In genomic region chr1:64403331-64403730, GRCh38 we compare ENCODE assay signal across 21 cellular contexts.
A peak's percentile ranks its signal among the peaks of the same experiment; 100 is the strongest.
DNase-seq lines count a peak whose midpoint lies in the region; ATAC-seq and TF ChIP-seq lines count a peak whose summit lies in the region.
"Had no signal": no experiment of that assay in that cellular context is flagged by ENCODE, and none has a peak within 500 bp of the region (broad histone marks: within the 10 kb centered on the region; RNA-seq: fewer than 3 reads in every experiment).

No MANE protein-coding gene starts in this region.

- CTCF ChIA-PET in RWPE1 (lab: Yijun Ruan, JAX), result no interaction called here

- no peak for TF ChIP-seq CTCF in RWPE1 (conservative IDR thresholded peaks at IDR 0.05; ENCODE audit: low read depth)

- ATAC-seq in HG03039 (IDR thresholded peaks at IDR 0.05; ENCODE audit: unreplicated experiment), result no peak
- ATAC-seq: left colon; PC-3; stimulated activated naive B cell treated with anti-CD40 and anti-IgM and Interleukin-4, amounts not matched to agents 10 μg/mL and 1 μg/mL and 100 μg/mL, for 72 hours had no signal

- DNase-seq in AG08396 (ENCODE audit: low spot score) (peak; percentile 12), GM03348 (ENCODE audit: low spot score) (peak; percentile 29), NCI-H226 (peak; percentile 41), glomerular visceral epithelial cell (ENCODE audit: extremely low spot score) (peak; percentile 81), RWPE1 (ENCODE audit: low spot score) (no peak), OCI-M2 (lab: John Stamatoyannopoulos, UW; ENCODE audit: unreplicated experiment) (no peak)
- DNase-seq in effector CD8-positive, alpha-beta T cell (lab: John Stamatoyannopoulos, UW), result no peak
- DNase-seq: activated CD4-positive, alpha-beta T cell treated with anti-CD3 and anti-CD28 coated beads for 48 hours; activated naive CD8-positive, alpha-beta T cell treated with anti-CD3 and anti-CD28 coated beads, Interleukin-2, amount 10 ng/mL, durations not matched to agents 7 days and 5 days; brain microvascular endothelial cell; CD4-positive, alpha-beta memory T cell; effector CD4-positive, alpha-beta T cell; Kasumi-1; left colon; NCI-H1092; NCI-H187 treated with DMSO at 0.1 percent for 48 hours; occipital lobe; PC-3; stimulated activated naive B cell treated with anti-CD40 and anti-IgM and Interleukin-4, amounts not matched to agents 10 μg/mL and 1 μg/mL and 100 μg/mL, for 72 hours; T-helper 1 cell had no signal

- no peak overlapping the region for H3K27ac ChIP-seq in RWPE1
- H3K27ac ChIP-seq: brain microvascular endothelial cell had no signal

- POLR2A ChIA-PET in RWPE1 (lab: Yijun Ruan, JAX; ENCODE audit: low non-redundant PET), result no interaction called here

Comparison
In these comparisons a context has a peak if more than half of its experiments do, and no peak if none do; other contexts are left out.
1. DNase-seq: peak in AG08396 (single experiment), GM03348 (single experiment), NCI-H226 (single experiment) and glomerular visceral epithelial cell (single experiment); none in effector CD8-positive, alpha-beta T cell (single experiment), RWPE1 (single experiment) and OCI-M2 (single experiment).